In the genomic region with DNA sequence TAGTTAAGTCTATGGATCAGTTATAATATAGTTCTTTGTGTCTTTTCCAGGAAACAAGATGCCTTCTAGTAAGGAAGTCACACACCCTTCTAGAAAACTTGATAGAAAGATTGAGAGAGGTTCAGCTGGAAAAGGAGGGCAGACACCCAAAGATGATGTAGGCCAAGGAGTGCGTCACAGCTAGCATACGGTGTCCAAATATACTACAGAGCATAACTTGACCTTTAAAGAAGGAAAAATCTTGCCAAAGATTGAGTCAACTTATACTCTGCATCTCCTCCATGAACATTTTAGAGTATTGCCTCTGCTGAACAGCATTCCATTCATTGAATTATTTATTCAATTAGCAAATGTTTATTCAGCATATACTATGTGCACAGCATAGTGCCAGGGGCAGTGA, we compare ENCODE assay signal across 20 cellular contexts. TPM values are rescaled to one million over a fixed set of nuclear protein-coding genes. Genes with fewer than 3 reads are reported as not detected.
DNase-seq lines count a peak whose midpoint lies in the region; ATAC-seq and TF ChIP-seq lines count a peak whose summit lies in the region.
"Had no signal": no experiment of that assay in that cellular context is flagged by ENCODE, and none has a peak within 500 bp of the region (broad histone marks: within the 10 kb centered on the region; RNA-seq: fewer than 3 reads in every experiment).

No MANE protein-coding gene starts in this region.

- CTCF ChIA-PET in activated CD4-positive, alpha-beta T cell treated with anti-CD3 and anti-CD28 coated beads for 36 hours (lab: Charles Lee), result no interaction called here

- POLR2A ChIA-PET in activated CD4-positive, alpha-beta T cell treated with anti-CD3 and anti-CD28 coated beads for 36 hours (lab: Charles Lee), result no interaction called here

- no peaks in the 10 kb centered on the region for H3K27me3 Mint-ChIP-seq in nephron (ENCODE audit: low read depth)
- no peaks in the 10 kb centered on the region for H3K27me3 Mint-ChIP-seq in activated CD4-positive, alpha-beta T cell treated with anti-CD3 and anti-CD28 coated beads for 36 hours
- H3K27me3 Mint-ChIP-seq: CD8-positive, alpha-beta memory T cell had no signal

- intact Hi-C loops in activated CD4-positive, alpha-beta T cell treated with anti-CD3 and anti-CD28 coated beads for 36 hours (cut with DNase I, micrococcal nuclease), result no loop called here

- ATAC-seq in activated CD4-positive, alpha-beta T cell treated with anti-CD3 and anti-CD28 coated beads for 36 hours, result no peak
- ATAC-seq in GM18511 (IDR thresholded peaks at IDR 0.05; ENCODE audit: unreplicated experiment), result no peak
- ATAC-seq: HCT116, K562 had no signal

- peaks cover 12% of the 10 kb centered on the region for H3K4me1 Mint-ChIP-seq in nephron
- H3K4me1 Mint-ChIP-seq in activated CD4-positive, alpha-beta T cell treated with anti-CD3 and anti-CD28 coated beads for 36 hours, result no peaks in the 10 kb centered on the region
- H3K4me1 Mint-ChIP-seq: CD8-positive, alpha-beta memory T cell had no signal

- H3K4me3 Mint-ChIP-seq in nephron, result no peak overlapping the region
- H3K4me3 Mint-ChIP-seq in activated CD4-positive, alpha-beta T cell treated with anti-CD3 and anti-CD28 coated beads for 36 hours, result no peak overlapping the region
- H3K4me3 Mint-ChIP-seq: CD8-positive, alpha-beta memory T cell had no signal

- TF ChIP-seq CTCF in nephron (IDR thresholded peaks at IDR 0.05; ENCODE audit: unreplicated experiment in 3 of 3), result no peak

- DNase-seq in SIG-M5 treated with dmso at 0.1 percent for 504 hours (lab: John Stamatoyannopoulos, UW; ENCODE audit: unreplicated experiment) (peak; percentile 18), SIG-M5 (lab: John Stamatoyannopoulos, UW) (no peak), NCI-H460 (ENCODE audit: extremely low read depth, low read depth) (peak; percentile 48), fibroblast of gingiva (ENCODE audit: low read depth) (peak; percentile 65), NCI-H446 treated with DMSO at 0.1 percent for 48 hours (lab: John Stamatoyannopoulos, UW) (no peak)
- DNase-seq in activated CD4-positive, alpha-beta T cell treated with anti-CD3 and anti-CD28 coated beads for 36 hours, result no peak
- DNase-seq: CD8-positive, alpha-beta memory T cell; DMS79; MV-4-11; NCI-H1417 treated with DMSO at 0.1 percent for 48 hours; NCI-H1930; NCI-H2171; NCI-H446; NCI-H748 treated with DMSO at 0.1 percent for 48 hours; OCI-M1 had no signal

- H3K9me3 Mint-ChIP-seq in nephron, result no peaks in the 10 kb centered on the region
- no peaks in the 10 kb centered on the region for H3K9me3 Mint-ChIP-seq in activated CD4-positive, alpha-beta T cell treated with anti-CD3 and anti-CD28 coated beads for 36 hours (ENCODE audit: low read depth)

- H3K27ac Mint-ChIP-seq in nephron, result peak overlapping the region in 2 of 3 experiments; percentile 32 to 79
- H3K27ac Mint-ChIP-seq in activated CD4-positive, alpha-beta T cell treated with anti-CD3 and anti-CD28 coated beads for 36 hours, result no peak overlapping the region
- H3K27ac Mint-ChIP-seq: CD8-positive, alpha-beta memory T cell had no signal

- no peaks in the 10 kb centered on the region for H3K36me3 Mint-ChIP-seq in nephron (ENCODE audit: low read depth)
- no peaks in the 10 kb centered on the region for H3K36me3 Mint-ChIP-seq in activated CD4-positive, alpha-beta T cell treated with anti-CD3 and anti-CD28 coated beads for 36 hours (ENCODE audit: low read depth)
- H3K36me3 Mint-ChIP-seq: CD8-positive, alpha-beta memory T cell had no signal

RNA-seq across cellular contexts. Expression of a gene that starts 52.0 kb away (rescaled TPM):
- not detected in 2 replicates for total RNA-seq in NCI-H460 (2014; rRNA removed; shearing (Covaris generic))
- polyA plus RNA-seq in NCI-H460 (2014; cell fraction: nucleus; rRNA removed), result not detected in 2 replicates
- total RNA-seq in activated CD4-positive, alpha-beta T cell treated with anti-CD3 and anti-CD28 coated beads for 36 hours, result not detected
- total RNA-seq: CD8-positive, alpha-beta memory T cell had no signal
- polyA plus RNA-seq: AG04450; CD8-positive, alpha-beta memory T cell; K562 had no signal

Comparison
In these comparisons a context has a peak if more than half of its experiments do, and no peak if none do; other contexts are left out.
1. DNase-seq: peak in SIG-M5 treated with dmso at 0.1 percent for 504 hours (single experiment), NCI-H460 (single experiment) and fibroblast of gingiva (single experiment); none in SIG-M5 (single experiment), activated CD4-positive, alpha-beta T cell treated with anti-CD3 and anti-CD28 coated beads for 36 hours (single experiment) and NCI-H446 treated with DMSO at 0.1 percent for 48 hours (single experiment).